8 cellular contexts compared by ENCODE assay signal in the genomic region with DNA sequence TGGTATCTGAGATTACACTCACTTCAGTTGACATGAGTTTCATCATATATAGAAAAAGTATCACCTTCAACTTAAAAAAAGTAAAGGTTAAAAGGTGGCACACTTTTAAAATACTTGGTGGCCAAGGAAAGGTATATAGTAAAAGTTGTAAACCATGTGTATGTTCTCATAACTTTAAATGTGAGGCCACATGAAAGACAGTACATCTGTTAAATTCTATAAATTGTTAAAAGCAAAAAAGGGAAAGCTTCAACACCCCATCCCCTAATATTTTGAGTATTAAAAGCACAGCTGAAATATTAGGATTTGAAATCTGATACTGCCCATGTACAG. TPM values are rescaled to one million over a fixed set of nuclear protein-coding genes. Genes with fewer than 3 reads are reported as not detected.
DNase-seq lines count a peak whose midpoint lies in the region; ATAC-seq and TF ChIP-seq lines count a peak whose summit lies in the region.

No MANE protein-coding gene starts in this region.

- DNase-seq in AG04449 (ENCODE audit: low read depth, low spot score): no peak
- DNase-seq in choroid plexus epithelial cell (ENCODE audit: low read depth): no peak
- no peak for DNase-seq in natural killer cell treated with Interleukin-12 subunit alpha and Interleukin-12 subunit beta and Interleukin-15 and Interleukin-18, amount 100 ng/mL, for 72 hours (ENCODE audit: low spot score)
- DNase-seq in NCI-H1105 (lab: John Stamatoyannopoulos, UW): no peak
- no peak for DNase-seq in NCI-H2029 treated with DMSO at 0.1 percent for 48 hours (lab: John Stamatoyannopoulos, UW)
- no peak for DNase-seq in GM10266 (ENCODE audit: extremely low spot score)
- no peak for DNase-seq in stimulated activated CD4-positive, alpha-beta T cell treated with anti-CD3 and anti-CD28 coated beads, Interleukin-4, amount 100 ng/mL, for 24 hours

- peak overlapping the region; percentile 76 for H3K4me3 ChIP-seq in AG04449 (ENCODE audit: low read depth, low read length)
- no peak overlapping the region for H3K4me3 ChIP-seq in KMS-11 (IDR thresholded peaks at IDR 0.05; ENCODE audit: insufficient read depth, low read depth, low read length)
- H3K4me3 ChIP-seq in choroid plexus epithelial cell (ENCODE audit: low read depth, low read length): peak overlapping the region; percentile 91

- POLR2A ChIA-PET in AG04449 (lab: Yijun Ruan, JAX): interaction anchor here (0.9 to 2.2 kb wide), 4 partner anchors 105 to 394 kb away, joined by 3 to 13 read pairs (median 6); no protein-coding TSS in a partner anchor

- H3K9me3 Mint-ChIP-seq in natural killer cell treated with Interleukin-12 subunit alpha and Interleukin-12 subunit beta and Interleukin-15 and Interleukin-18, amount 100 ng/mL, for 72 hours: no peaks in the 10 kb centered on the region

- CTCF ChIA-PET in AG04449 (lab: Yijun Ruan, JAX): interaction anchor here (1.3 to 2.8 kb wide), 7 partner anchors 15 to 489 kb away, joined by 3 to 39 read pairs (median 7); no protein-coding TSS in a partner anchor

- peaks cover 54 to 74% of the 10 kb centered on the region in 2 donors for H3K4me1 Mint-ChIP-seq in natural killer cell treated with Interleukin-12 subunit alpha and Interleukin-12 subunit beta and Interleukin-15 and Interleukin-18, amount 100 ng/mL, for 72 hours (ENCODE audit: low read depth in 2 of 2)

- H3K27me3 ChIP-seq in KMS-11 (ENCODE audit: insufficient read depth, low read depth): no peaks in the 10 kb centered on the region

- peaks cover 60% of the 10 kb centered on the region for H3K36me3 Mint-ChIP-seq in natural killer cell treated with Interleukin-12 subunit alpha and Interleukin-12 subunit beta and Interleukin-15 and Interleukin-18, amount 100 ng/mL, for 72 hours

- TF ChIP-seq CTCF in AG04449 (IDR thresholded peaks at IDR 0.05; ENCODE audit: insufficient read depth, low read length, missing control alignments) (no peak), KMS-11 (conservative IDR thresholded peaks at IDR 0.05; ENCODE audit: low read depth, low read length) (no peak), choroid plexus epithelial cell (conservative IDR thresholded peaks at IDR 0.05; ENCODE audit: low read depth, low read length) (no peak), GM10266 (IDR thresholded peaks at IDR 0.05; ENCODE audit: control insufficient read depth, insufficient read depth, low read depth, missing control alignments) (no peak)

- no peaks in the 10 kb centered on the region for H3K27me3 Mint-ChIP-seq in natural killer cell treated with Interleukin-12 subunit alpha and Interleukin-12 subunit beta and Interleukin-15 and Interleukin-18, amount 100 ng/mL, for 72 hours

- peak overlapping the region; percentile 95 for H3K27ac ChIP-seq in KMS-11

- peaks cover 77% of the 10 kb centered on the region for H3K79me2 ChIP-seq in KMS-11 (ENCODE audit: insufficient read depth, low read depth)

- no peak overlapping the region for H2AFZ ChIP-seq in KMS-11 (ENCODE audit: low read depth)

- H3K36me3 ChIP-seq in KMS-11 (ENCODE audit: insufficient read depth): peaks cover 5% of the 10 kb centered on the region

- peak overlapping the region; percentile 97; the same call in 1 of the 2 replicates for H3K9ac ChIP-seq in KMS-11

- H3K4me3 Mint-ChIP-seq in natural killer cell treated with Interleukin-12 subunit alpha and Interleukin-12 subunit beta and Interleukin-15 and Interleukin-18, amount 100 ng/mL, for 72 hours: peak overlapping the region; percentile 88

- ATAC-seq in natural killer cell treated with Interleukin-12 subunit alpha and Interleukin-12 subunit beta and Interleukin-15 and Interleukin-18, amount 100 ng/mL, for 72 hours: no peak

- peaks cover 59% of the 10 kb centered on the region for H3K4me1 ChIP-seq in KMS-11 (ENCODE audit: low read depth, poor library complexity, severe bottlenecking)

- peaks cover 25% of the 10 kb centered on the region for H4K20me1 ChIP-seq in KMS-11 (ENCODE audit: insufficient read depth)

- peak overlapping the region; percentile 92 for H3K4me2 ChIP-seq in KMS-11

- peak overlapping the region; percentile 95 to 96 for H3K27ac Mint-ChIP-seq in natural killer cell treated with Interleukin-12 subunit alpha and Interleukin-12 subunit beta and Interleukin-15 and Interleukin-18, amount 100 ng/mL, for 72 hours

RNA-seq across cellular contexts. Expression of a gene that starts 5.6 kb away (rescaled TPM):
- total RNA-seq in natural killer cell treated with Interleukin-12 subunit alpha and Interleukin-12 subunit beta and Interleukin-15 and Interleukin-18, amount 100 ng/mL, for 72 hours: 100 to 1,000 TPM; 131 to 243 TPM
